1 cellular context compared by ENCODE assay signal in the genomic region with DNA sequence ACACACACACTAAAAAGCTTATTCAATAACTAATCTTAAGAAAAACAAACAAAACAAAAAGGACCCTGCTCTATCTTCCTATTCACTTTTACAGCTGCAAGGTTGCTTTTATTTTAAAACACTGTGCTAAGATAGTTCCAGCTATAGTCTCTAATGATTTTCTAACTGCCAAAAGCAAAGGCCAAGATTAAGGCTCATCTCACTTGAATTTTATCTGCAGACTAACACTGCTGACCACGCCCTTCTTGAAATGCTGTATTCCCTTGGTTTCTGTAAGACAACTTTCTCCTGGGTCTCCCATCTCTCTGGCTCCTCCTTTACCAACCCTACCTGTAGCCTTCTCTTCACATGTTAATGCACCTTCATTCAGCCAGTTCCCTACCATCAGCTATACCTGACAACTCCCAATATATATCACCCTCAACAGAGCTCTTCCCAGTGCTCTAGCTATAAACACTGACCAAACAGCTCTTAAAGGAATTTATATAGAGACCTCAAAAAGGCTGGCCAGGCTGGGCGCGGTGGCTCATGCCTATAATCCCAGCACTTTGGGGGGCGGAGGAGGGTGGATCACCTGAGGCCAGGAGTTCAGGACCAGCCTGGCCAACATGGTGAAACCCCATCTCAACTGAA.
TF ChIP-seq lines count a peak whose summit lies in the region.

No MANE protein-coding gene starts in this region.

TF ChIP-seq in GM23338, 12 proteins besides CTCF, POLR2A, EP300 and RAD21 (continued from another document):
- TF ChIP-seq, protein P1, sequence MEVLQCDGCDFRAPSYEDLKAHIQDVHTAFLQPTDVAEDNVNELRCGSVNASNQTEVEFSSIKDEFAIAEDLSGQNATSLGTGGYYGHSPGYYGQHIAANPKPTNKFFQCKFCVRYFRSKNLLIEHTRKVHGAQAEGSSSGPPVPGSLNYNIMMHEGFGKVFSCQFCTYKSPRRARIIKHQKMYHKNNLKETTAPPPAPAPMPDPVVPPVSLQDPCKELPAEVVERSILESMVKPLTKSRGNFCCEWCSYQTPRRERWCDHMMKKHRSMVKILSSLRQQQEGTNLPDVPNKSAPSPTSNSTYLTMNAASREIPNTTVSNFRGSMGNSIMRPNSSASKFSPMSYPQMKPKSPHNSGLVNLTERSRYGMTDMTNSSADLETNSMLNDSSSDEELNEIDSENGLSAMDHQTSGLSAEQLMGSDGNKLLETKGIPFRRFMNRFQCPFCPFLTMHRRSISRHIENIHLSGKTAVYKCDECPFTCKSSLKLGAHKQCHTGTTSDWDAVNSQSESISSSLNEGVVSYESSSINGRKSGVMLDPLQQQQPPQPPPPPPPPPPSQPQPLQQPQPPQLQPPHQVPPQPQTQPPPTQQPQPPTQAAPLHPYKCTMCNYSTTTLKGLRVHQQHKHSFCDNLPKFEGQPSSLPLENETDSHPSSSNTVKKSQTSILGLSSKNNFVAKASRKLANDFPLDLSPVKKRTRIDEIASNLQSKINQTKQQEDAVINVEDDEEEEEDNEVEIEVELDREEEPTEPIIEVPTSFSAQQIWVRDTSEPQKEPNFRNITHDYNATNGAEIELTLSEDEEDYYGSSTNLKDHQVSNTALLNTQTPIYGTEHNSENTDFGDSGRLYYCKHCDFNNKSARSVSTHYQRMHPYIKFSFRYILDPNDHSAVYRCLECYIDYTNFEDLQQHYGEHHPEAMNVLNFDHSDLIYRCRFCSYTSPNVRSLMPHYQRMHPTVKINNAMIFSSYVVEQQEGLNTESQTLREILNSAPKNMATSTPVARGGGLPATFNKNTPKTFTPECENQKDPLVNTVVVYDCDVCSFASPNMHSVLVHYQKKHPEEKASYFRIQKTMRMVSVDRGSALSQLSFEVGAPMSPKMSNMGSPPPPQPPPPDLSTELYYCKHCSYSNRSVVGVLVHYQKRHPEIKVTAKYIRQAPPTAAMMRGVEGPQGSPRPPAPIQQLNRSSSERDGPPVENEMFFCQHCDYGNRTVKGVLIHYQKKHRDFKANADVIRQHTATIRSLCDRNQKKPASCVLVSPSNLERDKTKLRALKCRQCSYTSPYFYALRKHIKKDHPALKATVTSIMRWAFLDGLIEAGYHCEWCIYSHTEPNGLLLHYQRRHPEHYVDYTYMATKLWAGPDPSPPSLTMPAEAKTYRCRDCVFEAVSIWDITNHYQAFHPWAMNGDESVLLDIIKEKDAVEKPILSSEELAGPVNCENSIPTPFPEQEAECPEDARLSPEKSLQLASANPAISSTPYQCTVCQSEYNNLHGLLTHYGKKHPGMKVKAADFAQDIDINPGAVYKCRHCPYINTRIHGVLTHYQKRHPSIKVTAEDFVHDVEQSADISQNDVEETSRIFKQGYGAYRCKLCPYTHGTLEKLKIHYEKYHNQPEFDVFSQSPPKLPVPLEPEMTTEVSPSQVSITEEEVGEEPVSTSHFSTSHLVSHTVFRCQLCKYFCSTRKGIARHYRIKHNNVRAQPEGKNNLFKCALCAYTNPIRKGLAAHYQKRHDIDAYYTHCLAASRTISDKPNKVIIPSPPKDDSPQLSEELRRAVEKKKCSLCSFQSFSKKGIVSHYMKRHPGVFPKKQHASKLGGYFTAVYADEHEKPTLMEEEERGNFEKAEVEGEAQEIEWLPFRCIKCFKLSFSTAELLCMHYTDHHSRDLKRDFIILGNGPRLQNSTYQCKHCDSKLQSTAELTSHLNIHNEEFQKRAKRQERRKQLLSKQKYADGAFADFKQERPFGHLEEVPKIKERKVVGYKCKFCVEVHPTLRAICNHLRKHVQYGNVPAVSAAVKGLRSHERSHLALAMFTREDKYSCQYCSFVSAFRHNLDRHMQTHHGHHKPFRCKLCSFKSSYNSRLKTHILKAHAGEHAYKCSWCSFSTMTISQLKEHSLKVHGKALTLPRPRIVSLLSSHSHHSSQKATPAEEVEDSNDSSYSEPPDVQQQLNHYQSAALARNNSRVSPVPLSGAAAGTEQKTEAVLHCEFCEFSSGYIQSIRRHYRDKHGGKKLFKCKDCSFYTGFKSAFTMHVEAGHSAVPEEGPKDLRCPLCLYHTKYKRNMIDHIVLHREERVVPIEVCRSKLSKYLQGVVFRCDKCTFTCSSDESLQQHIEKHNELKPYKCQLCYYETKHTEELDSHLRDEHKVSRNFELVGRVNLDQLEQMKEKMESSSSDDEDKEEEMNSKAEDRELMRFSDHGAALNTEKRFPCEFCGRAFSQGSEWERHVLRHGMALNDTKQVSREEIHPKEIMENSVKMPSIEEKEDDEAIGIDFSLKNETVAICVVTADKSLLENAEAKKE (CRISPR knock-in tag; IDR thresholded peaks at IDR 0.05) = no peak
- TF ChIP-seq, protein P2, sequence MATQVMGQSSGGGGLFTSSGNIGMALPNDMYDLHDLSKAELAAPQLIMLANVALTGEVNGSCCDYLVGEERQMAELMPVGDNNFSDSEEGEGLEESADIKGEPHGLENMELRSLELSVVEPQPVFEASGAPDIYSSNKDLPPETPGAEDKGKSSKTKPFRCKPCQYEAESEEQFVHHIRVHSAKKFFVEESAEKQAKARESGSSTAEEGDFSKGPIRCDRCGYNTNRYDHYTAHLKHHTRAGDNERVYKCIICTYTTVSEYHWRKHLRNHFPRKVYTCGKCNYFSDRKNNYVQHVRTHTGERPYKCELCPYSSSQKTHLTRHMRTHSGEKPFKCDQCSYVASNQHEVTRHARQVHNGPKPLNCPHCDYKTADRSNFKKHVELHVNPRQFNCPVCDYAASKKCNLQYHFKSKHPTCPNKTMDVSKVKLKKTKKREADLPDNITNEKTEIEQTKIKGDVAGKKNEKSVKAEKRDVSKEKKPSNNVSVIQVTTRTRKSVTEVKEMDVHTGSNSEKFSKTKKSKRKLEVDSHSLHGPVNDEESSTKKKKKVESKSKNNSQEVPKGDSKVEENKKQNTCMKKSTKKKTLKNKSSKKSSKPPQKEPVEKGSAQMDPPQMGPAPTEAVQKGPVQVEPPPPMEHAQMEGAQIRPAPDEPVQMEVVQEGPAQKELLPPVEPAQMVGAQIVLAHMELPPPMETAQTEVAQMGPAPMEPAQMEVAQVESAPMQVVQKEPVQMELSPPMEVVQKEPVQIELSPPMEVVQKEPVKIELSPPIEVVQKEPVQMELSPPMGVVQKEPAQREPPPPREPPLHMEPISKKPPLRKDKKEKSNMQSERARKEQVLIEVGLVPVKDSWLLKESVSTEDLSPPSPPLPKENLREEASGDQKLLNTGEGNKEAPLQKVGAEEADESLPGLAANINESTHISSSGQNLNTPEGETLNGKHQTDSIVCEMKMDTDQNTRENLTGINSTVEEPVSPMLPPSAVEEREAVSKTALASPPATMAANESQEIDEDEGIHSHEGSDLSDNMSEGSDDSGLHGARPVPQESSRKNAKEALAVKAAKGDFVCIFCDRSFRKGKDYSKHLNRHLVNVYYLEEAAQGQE (IDR thresholded peaks at IDR 0.05; ENCODE audit: unreplicated experiment) = no peak
